ENCODE assay signal across 8 cellular contexts in genomic region chr15:75597667-75598341, GRCh38. TPM values are rescaled to one million over a fixed set of nuclear protein-coding genes. Genes with fewer than 3 reads are reported as not detected.
DNase-seq lines count a peak whose midpoint lies in the region; ATAC-seq and TF ChIP-seq lines count a peak whose summit lies in the region.

No MANE protein-coding gene starts in this region.

- H3K4me3 Mint-ChIP-seq in activated naive CD4-positive, alpha-beta T cell treated with anti-CD3 and anti-CD28 coated beads, Interleukin-2, amount 10 ng/mL, durations not matched to agents 7 days and 5 days: peak overlapping the region; percentile 56

- H3K27me3 ChIP-seq in prostate gland (replicated peaks; ENCODE audit: insufficient read depth): no peaks in the 10 kb centered on the region
- H3K27me3 ChIP-seq in gastroesophageal sphincter: no peaks in the 10 kb centered on the region

- CTCF ChIA-PET in activated naive CD4-positive, alpha-beta T cell treated with anti-CD3 and anti-CD28 coated beads, Interleukin-2, amount 10 ng/mL, durations not matched to agents 7 days and 5 days (lab: Charles Lee): interaction anchor here (0.6 to 4.5 kb wide), 25 partner anchors 9 to 752 kb away, joined by 3 to 61 read pairs (median 4); partner anchors contain the start of genes IMP3, MAN2C1, PTPN9 and SIN3A

- 67% methylated on average over 3 of the region's 3 CpGs for WGBS in prostate gland
- 73 to 100% methylated on average over 1 to 3 of the region's 3 CpGs for WGBS in gastroesophageal sphincter (ENCODE audit: low coverage in 1 of 2), 2 donors

- H3K4me3 ChIP-seq in prostate gland (no peak overlapping the region), gastroesophageal sphincter (no peak overlapping the region)

- H3K9me3 ChIP-seq in KOPT-K1 (ENCODE audit: insufficient read depth, low read length, poor library complexity, severe bottlenecking) (no peaks in the 10 kb centered on the region), prostate gland (no peaks in the 10 kb centered on the region), gastroesophageal sphincter (no peaks in the 10 kb centered on the region)

- peaks cover 60% of the 10 kb centered on the region for H3K36me3 Mint-ChIP-seq in activated naive CD4-positive, alpha-beta T cell treated with anti-CD3 and anti-CD28 coated beads, Interleukin-2, amount 10 ng/mL, durations not matched to agents 7 days and 5 days

- intact Hi-C loops in prostate gland (cut with DNase I): no loop called here

- no peak for TF ChIP-seq POLR2A in prostate gland (IDR thresholded peaks at IDR 0.05)
- no peak for TF ChIP-seq POLR2A in gastroesophageal sphincter (IDR thresholded peaks at IDR 0.05)

- no peaks in the 10 kb centered on the region for H3K9me3 Mint-ChIP-seq in activated naive CD4-positive, alpha-beta T cell treated with anti-CD3 and anti-CD28 coated beads, Interleukin-2, amount 10 ng/mL, durations not matched to agents 7 days and 5 days

- peak overlapping the region; percentile 90 for H3K27ac Mint-ChIP-seq in activated naive CD4-positive, alpha-beta T cell treated with anti-CD3 and anti-CD28 coated beads, Interleukin-2, amount 10 ng/mL, durations not matched to agents 7 days and 5 days

- ATAC-seq in left lobe of liver: peak; percentile 91
- no peak for ATAC-seq in gastroesophageal sphincter

- no peak for TF ChIP-seq EP300 in gastroesophageal sphincter (IDR thresholded peaks at IDR 0.05)

- H3K27me3 Mint-ChIP-seq in activated naive CD4-positive, alpha-beta T cell treated with anti-CD3 and anti-CD28 coated beads, Interleukin-2, amount 10 ng/mL, durations not matched to agents 7 days and 5 days: no peaks in the 10 kb centered on the region

- TF ChIP-seq CTCF in prostate gland (IDR thresholded peaks at IDR 0.05) (peak in 1 of 4 experiments; percentile 37), gastroesophageal sphincter (IDR thresholded peaks at IDR 0.05) (peak in 2 of 4 experiments; percentile 23 to 28)

- peak; percentile 39 for DNase-seq in CD1c-positive myeloid dendritic cell (ENCODE audit: extremely low spot score)
- peak; percentile 77 for DNase-seq in activated naive CD4-positive, alpha-beta T cell treated with anti-CD3 and anti-CD28 coated beads, Interleukin-2, amount 10 ng/mL, durations not matched to agents 7 days and 5 days
- DNase-seq in left lobe of liver (ENCODE audit: low spot score): peak; percentile 49
- no peak for DNase-seq in cortex of kidney (lab: John Stamatoyannopoulos, UW)
- no peak for DNase-seq in prostate gland (ENCODE audit: low spot score)
- no peak for DNase-seq in GDM1 (lab: John Stamatoyannopoulos, UW)

- H3K36me3 ChIP-seq in KOPT-K1 (ENCODE audit: insufficient read depth, low read length) (peaks cover 88% of the 10 kb centered on the region), prostate gland (no peaks in the 10 kb centered on the region), gastroesophageal sphincter (peaks cover 0 to 97% of the 10 kb centered on the region in 2 donors)

- H3K4me1 ChIP-seq in prostate gland (replicated peaks) (no peaks in the 10 kb centered on the region), gastroesophageal sphincter (peaks cover 0 to 7% (median 0%) of the 10 kb centered on the region in 3 donors)

- peak overlapping the region; percentile 61 for H3K27ac ChIP-seq in KOPT-K1 (ENCODE audit: low read depth, low read length, poor library complexity, severe bottlenecking)
- no peak overlapping the region for H3K27ac ChIP-seq in prostate gland
- H3K27ac ChIP-seq in gastroesophageal sphincter: no peak overlapping the region

- H3K4me1 Mint-ChIP-seq in activated naive CD4-positive, alpha-beta T cell treated with anti-CD3 and anti-CD28 coated beads, Interleukin-2, amount 10 ng/mL, durations not matched to agents 7 days and 5 days: peaks cover 42% of the 10 kb centered on the region

RNA-seq across cellular contexts. Expression of gene PTPN9, which starts 18.7 kb away (rescaled TPM):
- 9.2 TPM for total RNA-seq in left lobe of liver
- 10 to 100 TPM; 19.3 to 22.3 TPM for total RNA-seq in prostate gland
- 10 to 100 TPM; 16.3 to 30.6 (median 25.0) TPM for total RNA-seq in gastroesophageal sphincter

RNA-seq across cellular contexts. Expression of gene SNUPN, which starts 27.7 kb away (rescaled TPM):
- total RNA-seq in left lobe of liver (10.1 TPM), prostate gland (10 to 100 TPM; 17.7 to 21.6 TPM), gastroesophageal sphincter (10 to 100 TPM; 18.6 to 27.3 (median 21.0) TPM)

RNA-seq across cellular contexts. Expression of gene IMP3, which starts 42.2 kb away (rescaled TPM):
- total RNA-seq in left lobe of liver: 42.0 TPM
- 100 to 1,000 TPM; 125 to 277 TPM for total RNA-seq in prostate gland
- total RNA-seq in gastroesophageal sphincter: 10 to 100 TPM; 72.8 to 94.9 (median 85.5) TPM

RNA-seq across cellular contexts. Expression of gene SNX33, which starts 49.9 kb away (rescaled TPM):
- total RNA-seq in left lobe of liver: 12.7 TPM
- 10 to 100 TPM; 23.6 to 25.6 TPM for total RNA-seq in prostate gland
- total RNA-seq in gastroesophageal sphincter: 10 to 100 TPM; 32.8 to 51.5 (median 41.2) TPM

Comparison
In these comparisons a context has a peak if more than half of its experiments do, and no peak if none do; other contexts are left out.
1. DNase-seq: peak in CD1c-positive myeloid dendritic cell (single experiment), activated naive CD4-positive, alpha-beta T cell treated with anti-CD3 and anti-CD28 coated beads, Interleukin-2, amount 10 ng/mL, durations not matched to agents 7 days and 5 days (single experiment) and left lobe of liver (single experiment); none in cortex of kidney (single experiment), prostate gland (single experiment) and GDM1 (single experiment).